ENCODE assay signal across 8 cellular contexts in the genomic region with DNA sequence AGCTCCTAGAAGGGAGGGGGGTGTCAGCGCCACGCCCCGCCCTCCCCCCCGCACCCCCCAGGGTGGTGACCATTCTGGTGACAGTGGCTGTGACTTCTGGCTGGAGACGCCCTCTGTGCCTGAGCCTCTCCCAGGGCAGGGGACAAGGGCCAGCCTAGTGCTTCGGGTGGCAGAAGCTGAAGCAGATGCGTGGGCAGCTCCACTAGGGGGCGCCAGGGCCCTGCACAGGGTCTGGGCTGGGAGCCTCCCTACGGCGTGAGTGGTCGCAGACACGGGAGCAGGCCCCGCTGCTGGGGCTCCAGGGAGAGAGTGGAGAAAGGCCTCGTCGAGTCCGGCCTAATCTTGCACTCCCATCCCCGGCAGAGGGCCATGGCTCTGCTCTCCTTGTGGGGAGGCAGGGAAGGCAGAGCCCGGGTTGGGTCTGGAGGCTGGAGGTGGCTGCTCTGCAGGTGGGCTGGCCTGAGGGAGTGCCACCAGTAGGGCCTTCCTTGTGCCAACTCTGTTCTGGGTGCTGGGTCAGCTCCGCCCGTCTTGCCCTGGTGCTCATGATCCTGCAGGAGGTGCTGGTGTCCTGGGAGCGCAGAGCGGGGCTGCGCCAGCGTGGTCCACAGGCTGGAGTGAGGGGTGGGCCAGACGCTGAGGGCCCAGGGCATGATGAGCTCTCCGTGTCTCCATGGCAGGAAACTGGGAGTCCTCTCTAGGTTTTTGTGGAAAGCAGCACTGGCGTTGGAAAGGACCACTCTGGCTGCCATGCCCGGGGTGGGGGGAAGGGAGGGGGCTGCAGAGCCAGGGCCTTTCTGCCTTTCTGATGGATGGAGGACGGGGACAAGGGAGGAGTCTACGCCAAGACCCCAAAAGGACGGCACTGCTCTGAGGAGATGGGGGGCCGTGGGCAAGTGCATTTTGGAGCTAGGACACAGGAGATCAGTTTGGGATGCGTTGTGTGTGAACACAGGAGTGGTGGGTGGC. TPM values are rescaled to one million over a fixed set of nuclear protein-coding genes. Genes with fewer than 3 reads are reported as not detected.
DNase-seq lines count a peak whose midpoint lies in the region; ATAC-seq and TF ChIP-seq lines count a peak whose summit lies in the region.

No MANE protein-coding gene starts in this region.

- POLR2A ChIA-PET in GM10248 (lab: Yijun Ruan, JAX), result no interaction called here
- POLR2A ChIA-PET in activated B cell treated with CpG ODN at 0.5 μM for 24 hours (lab: Charles Lee), result interaction anchor here (0.6 to 3.2 kb wide), 9 partner anchors 17 to 487 kb away, joined by 3 to 12 read pairs (median 3); a partner anchor contains a TSS

- H3K56ac ChIP-seq in mesendoderm (ENCODE audit: low read length), result no peak overlapping the region

- CTCF ChIA-PET in GM10248 (lab: Yijun Ruan, JAX), result interaction anchor here (0.6 to 10.6 kb wide), 24 partner anchors 8 to 218 kb away, joined by 3 to 106 read pairs (median 5); a partner anchor contains a TSS
- CTCF ChIA-PET in activated B cell treated with CpG ODN at 0.5 μM for 24 hours (lab: Charles Lee), result interaction anchor here (1.0 to 5.9 kb wide), 5 partner anchors 9 to 182 kb away, joined by 3 to 59 read pairs (median 3); a partner anchor contains a TSS

- intact Hi-C loops in activated B cell treated with CpG ODN at 0.5 μM for 24 hours (cut with micrococcal nuclease), result loop anchor here (5.0 kb wide), 2 partner anchors 148 to 477 kb away; a partner anchor contains a TSS
- intact Hi-C loops in testis (cut with DNase I; ENCODE audit: low total_unique reads), result loop anchor here (5.0 kb wide), 1 partner anchor 58 kb away; a partner anchor contains a TSS

- TF ChIP-seq CTCF in GM10248 (IDR thresholded peaks at IDR 0.05; ENCODE audit: control extremely low read depth, extremely low read depth, low read depth, missing control alignments) (peak; percentile 81), activated B cell treated with CpG ODN at 0.5 μM for 24 hours (IDR thresholded peaks at IDR 0.05) (no peak), testis (IDR thresholded peaks at IDR 0.05) (peak; percentile 32 to 71 (median 59))

- H3K27me3 ChIP-seq in mesendoderm (ENCODE audit: insufficient read depth, low read length, poor library complexity), result no peaks in the 10 kb centered on the region
- H3K27me3 ChIP-seq in testis, result no peaks in the 10 kb centered on the region

- no peak for TF ChIP-seq POLR2A in testis (IDR thresholded peaks at IDR 0.05)

- no peaks in the 10 kb centered on the region for H3K9me3 Mint-ChIP-seq in activated B cell treated with CpG ODN at 0.5 μM for 24 hours

- no peak overlapping the region for H3K4me2 ChIP-seq in mesendoderm (ENCODE audit: low read length)

- H3K36me3 Mint-ChIP-seq in activated B cell treated with CpG ODN at 0.5 μM for 24 hours (ENCODE audit: low read depth), result peaks cover 4% of the 10 kb centered on the region

- no peaks in the 10 kb centered on the region for H3K9me3 ChIP-seq in testis

- H3K18ac ChIP-seq in mesendoderm (ENCODE audit: low read length), result no peak overlapping the region

- no peak overlapping the region for H2AK5ac ChIP-seq in mesendoderm (ENCODE audit: low read length)

- H3K4me1 Mint-ChIP-seq in activated B cell treated with CpG ODN at 0.5 μM for 24 hours, result peaks cover 22% of the 10 kb centered on the region

- H2BK5ac ChIP-seq in mesendoderm (ENCODE audit: low read length), result no peak overlapping the region

- no peak overlapping the region for H3K4me3 Mint-ChIP-seq in activated B cell treated with CpG ODN at 0.5 μM for 24 hours

- H2BK120ac ChIP-seq in mesendoderm (ENCODE audit: low read depth, low read length), result no peak overlapping the region

- H3K4me3 ChIP-seq in mesendoderm (ENCODE audit: low read length), result no peak overlapping the region
- no peak overlapping the region for H3K4me3 ChIP-seq in testis

- no peak overlapping the region for H3K23ac ChIP-seq in mesendoderm (ENCODE audit: low read length)

- WGBS in mesendoderm (ENCODE audit: extremely low coverage, insufficient coverage, low lambda C conversion rate), result no CpG with 5 or more reads among the region's 33 CpGs
- WGBS in testis, 2 donors, result 77 to 85% methylated on average over 14 to 27 of the region's 33 CpGs

- no peaks in the 10 kb centered on the region for H3K27me3 Mint-ChIP-seq in activated B cell treated with CpG ODN at 0.5 μM for 24 hours

- no peak overlapping the region for H4K5ac ChIP-seq in mesendoderm (ENCODE audit: low read length)

- H2BK15ac ChIP-seq in mesendoderm (replicated peaks; ENCODE audit: low read depth), result no peak overlapping the region

- no peaks in the 10 kb centered on the region for H3K36me3 ChIP-seq in mesendoderm (ENCODE audit: control insufficient read depth, insufficient read depth, low read length)
- H3K36me3 ChIP-seq in testis (ENCODE audit: low read depth, missing control alignments), result no peaks in the 10 kb centered on the region

- peak; percentile 79 for DNase-seq in GM10248 (ENCODE audit: extremely low spot score)
- DNase-seq in NCI-H1694 (lab: John Stamatoyannopoulos, UW), result peak; percentile 53
- peak; percentile 59 for DNase-seq in activated B cell treated with CpG ODN at 0.5 μM for 24 hours
- peak; percentile 45 for DNase-seq in central memory CD4-positive, alpha-beta T cell
- peak; percentile 75 for DNase-seq in mesendoderm
- peak; percentile 58 for DNase-seq in testis
- DNase-seq in epidermal melanocyte (ENCODE audit: insufficient read length, low spot score), result no peak
- no peak for DNase-seq in cortex of kidney (lab: John Stamatoyannopoulos, UW)

- no peak for ATAC-seq in activated B cell treated with CpG ODN at 0.5 μM for 24 hours (ENCODE audit: low read depth)

- peaks cover 8% of the 10 kb centered on the region for H3K79me1 ChIP-seq in mesendoderm (ENCODE audit: low read length)

- no peaks in the 10 kb centered on the region for H3K4me1 ChIP-seq in mesendoderm (ENCODE audit: control insufficient read depth, low read depth, low read length)
- peaks cover 19% of the 10 kb centered on the region for H3K4me1 ChIP-seq in testis

- H3K9ac ChIP-seq in mesendoderm (ENCODE audit: low read length), result no peak overlapping the region

- no peak overlapping the region for H4K8ac ChIP-seq in mesendoderm (ENCODE audit: low read depth, low read length)

- H3K4ac ChIP-seq in mesendoderm (ENCODE audit: low read depth, low read length), result no peak overlapping the region

- H3K27ac Mint-ChIP-seq in activated B cell treated with CpG ODN at 0.5 μM for 24 hours, result no peak overlapping the region

- H3K27ac ChIP-seq in mesendoderm (ENCODE audit: low read depth, low read length) (no peak overlapping the region), testis (no peak overlapping the region)

- H3K79me2 ChIP-seq in mesendoderm (ENCODE audit: control insufficient read depth, insufficient read depth, low read length), result peaks cover 8% of the 10 kb centered on the region

RNA-seq across cellular contexts. Expression of a gene that starts 2.5 kb away (rescaled TPM):
- total RNA-seq in activated B cell treated with CpG ODN at 0.5 μM for 24 hours, result 37.4 and 41.7 TPM in 2 replicates
- 59.9 TPM for polyA plus RNA-seq in mesendoderm (2013, experiment 1 of 2)
- 60.0 TPM for polyA plus RNA-seq in mesendoderm (2013, experiment 2 of 2)
- 10 to 100 TPM; 43.5 to 51.8 TPM for total RNA-seq in testis
- 43.0 TPM for polyA plus RNA-seq in testis (ENCODE audit: insufficient read depth, low read depth, low replicate concordance)

RNA-seq across cellular contexts. Expression of a gene that starts 2.9 kb away (rescaled TPM):
- 10.6 and 10.8 TPM in 2 replicates for total RNA-seq in activated B cell treated with CpG ODN at 0.5 μM for 24 hours
- polyA plus RNA-seq in mesendoderm (2013, experiment 1 of 2), result 8.5 TPM
- 8.7 TPM for polyA plus RNA-seq in mesendoderm (2013, experiment 2 of 2)
- total RNA-seq in testis, result 10 to 100 TPM; 10.7 to 12.8 TPM
- 5.7 TPM for polyA plus RNA-seq in testis (ENCODE audit: insufficient read depth, low read depth, low replicate concordance)

RNA-seq across cellular contexts. Expression of a gene that starts 11.3 kb away (rescaled TPM):
- 0.49 TPM in 1 of 2 replicates, not detected in the other for total RNA-seq in activated B cell treated with CpG ODN at 0.5 μM for 24 hours
- polyA plus RNA-seq in mesendoderm (2013, experiment 1 of 2), result 97.1 TPM
- polyA plus RNA-seq in mesendoderm (2013, experiment 2 of 2), result 102 TPM
- 100 to 1,000 TPM in 1 of 2 donors, 10 to 100 TPM in 1; 74.3 to 102 TPM for total RNA-seq in testis
- polyA plus RNA-seq in testis (ENCODE audit: insufficient read depth, low read depth, low replicate concordance), result 42.3 TPM

RNA-seq across cellular contexts. Expression of a gene that starts 17.3 kb away (rescaled TPM):
- total RNA-seq in activated B cell treated with CpG ODN at 0.5 μM for 24 hours, result 84.3 and 85.2 TPM in 2 replicates
- polyA plus RNA-seq in mesendoderm (2013, experiment 1 of 2), result 34.8 TPM
- polyA plus RNA-seq in mesendoderm (2013, experiment 2 of 2), result 34.4 TPM
- 100 to 1,000 TPM; 134 to 188 TPM for total RNA-seq in testis
- polyA plus RNA-seq in testis (ENCODE audit: insufficient read depth, low read depth, low replicate concordance), result 109 TPM

RNA-seq across cellular contexts. Expression of a gene that starts 31.4 kb away (rescaled TPM):
- total RNA-seq in activated B cell treated with CpG ODN at 0.5 μM for 24 hours, result 17.7 and 18.7 TPM in 2 replicates
- polyA plus RNA-seq in mesendoderm (2013, experiment 1 of 2), result 15.5 TPM
- polyA plus RNA-seq in mesendoderm (2013, experiment 2 of 2), result 14.9 TPM
- 100 to 1,000 TPM in 1 of 2 donors, 10 to 100 TPM in 1; 73.3 to 102 TPM for total RNA-seq in testis
- polyA plus RNA-seq in testis (ENCODE audit: insufficient read depth, low read depth, low replicate concordance), result 50.5 TPM

Comparison
In these comparisons a context has a peak if more than half of its experiments do, and no peak if none do; other contexts are left out.
1. DNase-seq: peak in GM10248 (single experiment), NCI-H1694 (single experiment), activated B cell treated with CpG ODN at 0.5 μM for 24 hours (single experiment), central memory CD4-positive, alpha-beta T cell (single experiment), mesendoderm (single experiment) and testis (single experiment); none in epidermal melanocyte (single experiment) and cortex of kidney (single experiment).
2. RNA of a gene that starts 11.3 kb away (total RNA-seq): 74.3 to 102 TPM in testis; 0.49 TPM in activated B cell treated with CpG ODN at 0.5 μM for 24 hours; every median in the first group is over 10 times any median in the second.